In the genomic region with DNA sequence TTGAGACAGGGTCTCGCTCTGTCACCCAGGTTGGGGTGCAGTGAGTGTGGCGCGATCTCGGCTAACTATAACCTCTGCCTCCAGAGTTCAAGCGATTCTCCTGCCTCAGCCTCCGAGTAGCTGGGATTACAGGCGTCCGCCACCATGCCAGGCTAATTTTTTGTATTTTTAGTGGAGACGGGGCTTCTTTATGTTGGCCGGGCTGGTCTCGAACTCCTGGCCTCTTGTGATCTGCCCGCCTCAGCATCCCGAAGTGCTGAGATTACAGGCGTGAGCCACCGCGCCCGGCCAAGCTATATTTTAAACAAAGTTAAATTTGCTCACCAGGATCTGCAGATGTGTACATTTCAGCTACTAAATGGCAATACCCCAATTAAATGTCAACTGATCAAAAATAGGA, we compare ENCODE assay signal across 8 cellular contexts. TPM values are rescaled to one million over a fixed set of nuclear protein-coding genes. Genes with fewer than 3 reads are reported as not detected.
A peak's percentile ranks its signal among the peaks of the same experiment; 100 is the strongest.
DNase-seq lines count a peak whose midpoint lies in the region; ATAC-seq and TF ChIP-seq lines count a peak whose summit lies in the region.

No MANE protein-coding gene starts in this region.

- CTCF ChIA-PET in activated CD8-positive, alpha-beta memory T cell treated with anti-CD3 and anti-CD28 coated beads, Interleukin-2, amount 10 ng/mL, durations not matched to agents 7 days and 5 days (lab: Charles Lee), result interaction anchor here (0.6 to 3.7 kb wide), 5 partner anchors 19 to 90 kb away, joined by 3 to 18 read pairs (median 3); partner anchors contain the start of genes CGGBP1 and ZNF654

- peaks cover 17% of the 10 kb centered on the region for H3K36me3 Mint-ChIP-seq in activated CD8-positive, alpha-beta memory T cell treated with anti-CD3 and anti-CD28 coated beads, Interleukin-2, amount 10 ng/mL, durations not matched to agents 7 days and 5 days

- H3K27ac Mint-ChIP-seq in activated CD8-positive, alpha-beta memory T cell treated with anti-CD3 and anti-CD28 coated beads, Interleukin-2, amount 10 ng/mL, durations not matched to agents 7 days and 5 days, result peak overlapping the region; percentile 97

- H3K9me3 Mint-ChIP-seq in activated CD8-positive, alpha-beta memory T cell treated with anti-CD3 and anti-CD28 coated beads, Interleukin-2, amount 10 ng/mL, durations not matched to agents 7 days and 5 days (ENCODE audit: low read depth), result no peaks in the 10 kb centered on the region

- H3K4me1 ChIP-seq in lower lobe of right lung (peaks cover 33% of the 10 kb centered on the region), tibial artery (peaks cover 0 to 28% (median 24%) of the 10 kb centered on the region in 4 donors)

- H3K4me3 Mint-ChIP-seq in activated CD8-positive, alpha-beta memory T cell treated with anti-CD3 and anti-CD28 coated beads, Interleukin-2, amount 10 ng/mL, durations not matched to agents 7 days and 5 days, result peak overlapping the region; percentile 97

- H3K27ac ChIP-seq in lower lobe of right lung, result no peak overlapping the region
- no peak overlapping the region for H3K27ac ChIP-seq in tibial artery
- H3K27ac ChIP-seq in caudate nucleus (ENCODE audit: low read depth, low read length), result no peak overlapping the region

- DNase-seq in activated CD8-positive, alpha-beta memory T cell treated with anti-CD3 and anti-CD28 coated beads, Interleukin-2, amount 10 ng/mL, durations not matched to agents 7 days and 5 days, result no peak
- DNase-seq in activated CD8-positive, alpha-beta memory T cell treated with anti-CD3 and anti-CD28 coated beads, Interleukin-2, amount 50 U/mL, for 4 hours, result no peak
- DNase-seq in astrocyte of the spinal cord (ENCODE audit: low read depth, low spot score), result no peak
- DNase-seq in lower lobe of right lung, result no peak
- no peak for DNase-seq in tibial artery
- no peak for DNase-seq in mesenteric fat pad (ENCODE audit: low spot score)
- no peak for DNase-seq in caudate nucleus (lab: John Stamatoyannopoulos, UW)
- DNase-seq in dermis blood vessel endothelial cell, result no peak

- peaks cover 6% of the 10 kb centered on the region for H3K36me3 ChIP-seq in lower lobe of right lung
- H3K36me3 ChIP-seq in tibial artery, result peaks cover 0 to 6% (median 4%) of the 10 kb centered on the region in 3 donors

- intact Hi-C loops in lower lobe of right lung (cut with DNase I), result no loop called here
- intact Hi-C loops in tibial artery (cut with DNase I; ENCODE audit: low total_unique reads), result loop anchor here (5.0 kb wide), 1 partner anchor 91 kb away; the partner anchor contains the start of genes CGGBP1 and ZNF654

- H3K9me3 ChIP-seq in lower lobe of right lung (no peaks in the 10 kb centered on the region), tibial artery (no peaks in the 10 kb centered on the region)

- no peaks in the 10 kb centered on the region for H3K27me3 Mint-ChIP-seq in activated CD8-positive, alpha-beta memory T cell treated with anti-CD3 and anti-CD28 coated beads, Interleukin-2, amount 10 ng/mL, durations not matched to agents 7 days and 5 days

- H3K4me3 ChIP-seq in astrocyte of the spinal cord (ENCODE audit: low read depth, low read length) (peak overlapping the region; percentile 96), lower lobe of right lung (peak overlapping the region; percentile 97), tibial artery (peak overlapping the region; percentile 74 to 88)

- in situ Hi-C loops in astrocyte of the spinal cord (cut with HindIII; ENCODE audit: low sequenced_read_pairs), result no loop called here

- H3K4me1 Mint-ChIP-seq in activated CD8-positive, alpha-beta memory T cell treated with anti-CD3 and anti-CD28 coated beads, Interleukin-2, amount 10 ng/mL, durations not matched to agents 7 days and 5 days, result peaks cover 37% of the 10 kb centered on the region

- TF ChIP-seq CTCF in astrocyte of the spinal cord (IDR thresholded peaks at IDR 0.05; ENCODE audit: low read depth, low read length), result no peak
- no peak for TF ChIP-seq CTCF in lower lobe of right lung (IDR thresholded peaks at IDR 0.05)
- no peak for TF ChIP-seq CTCF in tibial artery (IDR thresholded peaks at IDR 0.05)

- no peaks in the 10 kb centered on the region for H3K27me3 ChIP-seq in lower lobe of right lung (ENCODE audit: low read depth)
- H3K27me3 ChIP-seq in tibial artery, result no peaks in the 10 kb centered on the region

- no peak for ATAC-seq in activated CD8-positive, alpha-beta memory T cell treated with anti-CD3 and anti-CD28 coated beads, Interleukin-2, amount 10 ng/mL, durations not matched to agents 7 days and 5 days
- no peak for ATAC-seq in lower lobe of right lung

RNA-seq across cellular contexts. Expression of gene C3orf38, which starts 1.1 kb away (rescaled TPM):
- 10 to 100 TPM; 31.3 to 34.0 TPM for total RNA-seq in activated CD8-positive, alpha-beta memory T cell treated with anti-CD3 and anti-CD28 coated beads, Interleukin-2, amount 10 ng/mL, durations not matched to agents 7 days and 5 days
- total RNA-seq in lower lobe of right lung (25.0 TPM), mesenteric fat pad (22.6 TPM), dermis blood vessel endothelial cell (22.6 and 25.0 TPM in 2 replicates)
